Comparison of ENCODE assay signal across 17 cellular contexts in the genomic region with DNA sequence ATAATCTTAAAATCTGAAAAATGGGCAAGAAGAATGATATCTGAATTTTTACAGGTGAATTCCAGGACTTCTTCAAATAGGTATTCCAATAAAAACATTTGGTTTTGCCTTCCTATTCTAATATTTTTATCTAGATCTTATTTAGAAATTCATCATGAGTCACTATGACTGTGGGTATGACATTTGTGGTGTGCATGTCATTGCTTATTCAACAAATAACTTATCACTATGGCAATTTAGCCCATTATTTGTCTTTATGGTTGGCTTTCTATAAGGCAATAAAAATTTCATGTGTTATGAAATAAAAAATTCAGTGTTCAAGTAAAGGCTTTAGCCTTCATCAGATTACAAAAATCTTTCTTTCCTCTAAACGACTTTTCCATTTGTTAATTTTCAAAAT.
DNase-seq lines count a peak whose midpoint lies in the region; ATAC-seq and TF ChIP-seq lines count a peak whose summit lies in the region.
"Had no signal": no experiment of that assay in that cellular context is flagged by ENCODE, and none has a peak within 500 bp of the region (broad histone marks: within the 10 kb centered on the region; RNA-seq: fewer than 3 reads in every experiment).

No MANE protein-coding gene starts in this region.

- no peak overlapping the region for H3K4me3 ChIP-seq in epithelial cell of esophagus (ENCODE audit: low read length)
- H3K4me3 ChIP-seq: A549; BLaER1 treated with 17β-estradiol and CSF1 and Interleukin-3, amounts not matched to agents 10 nM and 100 nM; GM12878 had no signal

- ATAC-seq in HG03571 (IDR thresholded peaks at IDR 0.05; ENCODE audit: unreplicated experiment) (no peak), HG03460 (IDR thresholded peaks at IDR 0.05; ENCODE audit: unreplicated experiment) (no peak)
- ATAC-seq: A549, GM12878 had no signal

- DNase-seq in ELR (ENCODE audit: low read depth) (peak; percentile 61), LHCN-M2 (ENCODE audit: low read depth) (peak; percentile 19), amniotic epithelial cell (ENCODE audit: low read depth) (peak; percentile 1), epithelial cell of esophagus (ENCODE audit: low read depth) (peak; percentile 11), GM03348 (ENCODE audit: low spot score) (no peak), NCI-H1694 treated with DMSO at 0.1 percent for 48 hours (lab: John Stamatoyannopoulos, UW) (no peak)
- DNase-seq: CD4-positive, CD25-positive, alpha-beta regulatory T cell; DMS53; GOT3; H9; IMR-90; KBM-7 had no signal

- no peak for TF ChIP-seq CTCF in epithelial cell of esophagus (IDR thresholded peaks at IDR 0.05; ENCODE audit: insufficient read depth, low read depth, low read length, missing control alignments)

Comparison
In these comparisons a context has a peak if more than half of its experiments do, and no peak if none do; other contexts are left out.
1. DNase-seq: peak in ELR (single experiment), LHCN-M2 (single experiment), amniotic epithelial cell (single experiment) and epithelial cell of esophagus (single experiment); none in GM03348 (single experiment) and NCI-H1694 treated with DMSO at 0.1 percent for 48 hours (single experiment).